10 cellular contexts compared by ENCODE assay signal in genomic region chr2:73979686-73980085, GRCh38. TPM values are rescaled to one million over a fixed set of nuclear protein-coding genes. Genes with fewer than 3 reads are reported as not detected.
DNase-seq lines count a peak whose midpoint lies in the region; ATAC-seq and TF ChIP-seq lines count a peak whose summit lies in the region.
"Had no signal": no experiment of that assay in that cellular context is flagged by ENCODE, and none has a peak within 500 bp of the region (broad histone marks: within the 10 kb centered on the region; RNA-seq: fewer than 3 reads in every experiment).

No MANE protein-coding gene starts in this region.

- TF ChIP-seq POLR2A in adrenal gland (IDR thresholded peaks at IDR 0.05) = no peak

- no peaks in the 10 kb centered on the region for H3K36me3 ChIP-seq in adrenal gland (replicated peaks in 1 of 2)
- H3K36me3 ChIP-seq: uterus had no signal

- intact Hi-C loops in adrenal gland (cut with DNase I) = no loop called here

- peak overlapping the region in 2 of 5 donors; percentile 19 to 37 for H3K27ac ChIP-seq in adrenal gland
- H3K27ac ChIP-seq in substantia nigra (ENCODE audit: low read depth, low read length, poor library complexity, severe bottlenecking) = no peak overlapping the region
- H3K27ac ChIP-seq: uterus had no signal

- ATAC-seq in GM21526 (IDR thresholded peaks at IDR 0.05; ENCODE audit: low FRiP score, unreplicated experiment) = no peak
- ATAC-seq: right cardiac atrium had no signal

- TF ChIP-seq CTCF in adrenal gland (IDR thresholded peaks at IDR 0.05) = no peak

- WGBS in adrenal gland, 4 donors = 9 to 50% (median 12%) methylated on average over 3 of the region's 3 CpGs

- H3K4me1 ChIP-seq in adrenal gland (replicated peaks in 1 of 2) = peaks cover 14 to 39% of the 10 kb centered on the region in 2 donors

- no peak for TF ChIP-seq RAD21 in Ishikawa (IDR thresholded peaks at IDR 0.05; ENCODE audit: low read depth)

- TF ChIP-seq EP300 in Ishikawa (IDR thresholded peaks at IDR 0.05; ENCODE audit: borderline replicate concordance) = no peak

- in situ Hi-C loops in Caki2 (cut with HindIII; ENCODE audit: low pct_unique_long_range_greater_than_20kb, low sequenced_read_pairs) = no loop called here

- no peaks in the 10 kb centered on the region for H3K27me3 ChIP-seq in adrenal gland
- H3K27me3 ChIP-seq: uterus had no signal

- peak; percentile 53 for DNase-seq in Caki2 (ENCODE audit: low read depth)
- DNase-seq in adrenal gland = peak in 6 of 7 donors; percentile 72 to 85 (median 76)
- peak; percentile 35 to 87 for DNase-seq in lung microvascular endothelial cell (ENCODE audit: low read depth in 2 of 2)
- DNase-seq in NCI-H187 treated with DMSO at 0.1 percent for 48 hours (lab: John Stamatoyannopoulos, UW) = no peak
- no peak for DNase-seq in substantia nigra (lab: John Stamatoyannopoulos, UW)
- DNase-seq in NCI-H2171 treated with DMSO at 0.1 percent for 48 hours (lab: John Stamatoyannopoulos, UW) = no peak

- no peak overlapping the region for H3K4me3 ChIP-seq in adrenal gland
- H3K4me3 ChIP-seq: uterus had no signal

- no peaks in the 10 kb centered on the region for H3K9me3 ChIP-seq in adrenal gland (replicated peaks in 1 of 3)
- H3K9me3 ChIP-seq: uterus had no signal

TF ChIP-seq in Ishikawa, 13 proteins besides CTCF, POLR2A, EP300 and RAD21:
- no peak for TF ChIP-seq FOXM1 (IDR thresholded peaks at IDR 0.05; ENCODE audit: borderline replicate concordance, low read depth)
- TF ChIP-seq CEBPB (IDR thresholded peaks at IDR 0.05) = peak; percentile 43; the same call in 1 of the 2 replicates
TF ChIP-seq in Ishikawa: peak in this region for 1.

RNA-seq across cellular contexts. Expression of gene TET3, which starts 5.0 kb away (rescaled TPM):
- total RNA-seq in Caki2 (2014; rRNA removed; shearing (Covaris generic); ENCODE audit: low replicate concordance) = 2.5 and 3.6 TPM in 2 replicates
- total RNA-seq in adrenal gland (1 to 10 TPM; 1.6 to 8.6 (median 6.4) TPM), lung microvascular endothelial cell (3.1 and 4.0 TPM in 2 replicates)
- 1 to 10 TPM; 1.3 to 5.7 (median 1.3) TPM for polyA plus RNA-seq in adrenal gland

RNA-seq across cellular contexts. Expression of gene DGUOK, which starts 53.0 kb away (rescaled TPM):
- total RNA-seq in Caki2 (2014; rRNA removed; shearing (Covaris generic); ENCODE audit: low replicate concordance) = 54.4 and 75.0 TPM in 2 replicates
- 10 to 100 TPM; 40.0 to 87.5 (median 52.8) TPM for total RNA-seq in adrenal gland
- 100 to 1,000 TPM in 1 of 3 donors, 10 to 100 TPM in 2; 57.1 to 112 (median 88.4) TPM for polyA plus RNA-seq in adrenal gland
- 33.7 and 40.5 TPM in 2 replicates for total RNA-seq in lung microvascular endothelial cell

Comparison
In these comparisons a context has a peak if more than half of its experiments do, and no peak if none do; other contexts are left out.
1. DNase-seq: peak in Caki2 (single experiment), adrenal gland (6 of 7) and lung microvascular endothelial cell (2 of 2); none in NCI-H187 treated with DMSO at 0.1 percent for 48 hours (single experiment), substantia nigra (0 of 49) and NCI-H2171 treated with DMSO at 0.1 percent for 48 hours (single experiment).